Comparison of ENCODE assay signal across 22 cellular contexts in the genomic region with DNA sequence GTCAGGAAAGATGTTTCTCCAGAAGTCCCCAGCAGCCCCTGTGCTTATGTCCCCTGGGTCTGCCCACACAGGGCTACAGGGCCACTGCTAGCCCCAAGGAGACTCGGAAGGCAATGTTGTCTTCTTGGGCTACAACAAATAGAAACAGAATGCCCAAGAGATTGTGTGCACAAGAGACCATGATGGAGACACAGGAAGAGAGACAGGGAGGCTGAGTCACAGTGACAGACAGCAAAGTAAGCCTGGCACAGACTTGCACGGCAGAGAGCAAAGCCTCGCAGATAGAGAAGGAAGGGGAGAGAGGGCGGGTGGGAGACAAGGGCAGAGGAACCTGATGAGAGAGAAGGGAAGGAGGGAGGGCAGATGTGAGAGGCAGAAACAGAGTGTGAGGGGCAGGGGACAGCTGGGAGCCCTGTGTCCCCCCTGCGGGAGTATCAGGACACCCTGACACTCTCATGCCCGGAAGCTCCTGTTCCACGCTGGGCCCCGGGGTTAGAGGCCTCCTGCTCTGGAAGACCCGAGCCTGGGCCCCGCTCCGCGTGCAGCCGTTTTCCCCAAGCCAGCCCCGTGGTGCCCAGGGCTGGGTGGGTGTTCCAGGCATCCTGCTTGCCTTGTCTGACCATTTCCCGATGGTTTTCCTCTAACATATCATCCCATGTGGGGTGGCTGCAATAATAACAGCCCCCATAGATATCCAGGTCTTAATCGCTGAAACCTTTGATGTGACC. TPM values are rescaled to one million over a fixed set of nuclear protein-coding genes. Genes with fewer than 3 reads are reported as not detected.
DNase-seq lines count a peak whose midpoint lies in the region; ATAC-seq and TF ChIP-seq lines count a peak whose summit lies in the region.
"Had no signal": no experiment of that assay in that cellular context is flagged by ENCODE, and none has a peak within 500 bp of the region (broad histone marks: within the 10 kb centered on the region; RNA-seq: fewer than 3 reads in every experiment).

No MANE protein-coding gene starts in this region.

- H3K27me3 Mint-ChIP-seq in activated naive CD4-positive, alpha-beta T cell treated with anti-CD3 and anti-CD28 coated beads for 36 hours (ENCODE audit: low read depth): no peaks in the 10 kb centered on the region
- no peaks in the 10 kb centered on the region for H3K27me3 Mint-ChIP-seq in activated T-helper 17 cell treated with anti-CD3 and anti-CD28 coated beads, Interleukin-2, amount 50 U/mL, for 72 hours
- H3K27me3 Mint-ChIP-seq in stimulated activated memory B cell treated with anti-CD40 and anti-IgM and Interleukin-4, amounts not matched to agents 10 μg/mL and 1 μg/mL and 100 μg/mL, for 72 hours: no peaks in the 10 kb centered on the region
- no peaks in the 10 kb centered on the region for H3K27me3 Mint-ChIP-seq in chondrocyte (ENCODE audit: low read depth)

- no peak for DNase-seq in activated naive CD4-positive, alpha-beta T cell treated with anti-CD3 and anti-CD28 coated beads for 36 hours
- DNase-seq in activated naive CD4-positive, alpha-beta T cell treated with anti-CD3 and anti-CD28 coated beads, Interleukin-2, amount 50 U/mL, for 16 hours: no peak
- peak; percentile 44 for DNase-seq in epithelial cell of esophagus (ENCODE audit: low read depth)
- DNase-seq in NCI-H524 treated with DMSO at 0.1 percent for 48 hours (lab: John Stamatoyannopoulos, UW): no peak
- DNase-seq in NCI-H82 (lab: John Stamatoyannopoulos, UW): no peak
- no peak for DNase-seq in chondrocyte (ENCODE audit: low spot score)
- DNase-seq: activated CD8-positive, alpha-beta T cell treated with anti-CD3 and anti-CD28 coated beads, Interleukin-2, amount 10 ng/mL, durations not matched to agents 7 days and 5 days; activated T-cell treated with anti-CD3 and anti-CD28 coated beads, Interleukin-2, amount 50 U/mL, for 48 hours; effector memory CD4-positive, alpha-beta T cell; HCEC 1CT; NCI-H1105 treated with DMSO at 0.1 percent for 48 hours; NCI-H2171; NCI-H526 treated with DMSO at 0.1 percent for 48 hours; SHP77; upper lobe of right lung; WERI-Rb-1 had no signal

- no peak overlapping the region for H3K4me3 Mint-ChIP-seq in activated naive CD4-positive, alpha-beta T cell treated with anti-CD3 and anti-CD28 coated beads for 36 hours
- H3K4me3 Mint-ChIP-seq in activated T-helper 17 cell treated with anti-CD3 and anti-CD28 coated beads, Interleukin-2, amount 50 U/mL, for 72 hours: no peak overlapping the region
- H3K4me3 Mint-ChIP-seq in stimulated activated memory B cell treated with anti-CD40 and anti-IgM and Interleukin-4, amounts not matched to agents 10 μg/mL and 1 μg/mL and 100 μg/mL, for 72 hours: no peak overlapping the region
- H3K4me3 Mint-ChIP-seq in chondrocyte (ENCODE audit: unreplicated experiment): no peak overlapping the region
- H3K4me3 Mint-ChIP-seq: activated CD8-positive, alpha-beta T cell treated with anti-CD3 and anti-CD28 coated beads, Interleukin-2, amount 10 ng/mL, durations not matched to agents 7 days and 5 days; CD14-positive monocyte had no signal

- peaks cover 15% of the 10 kb centered on the region for H3K4me1 Mint-ChIP-seq in activated naive CD4-positive, alpha-beta T cell treated with anti-CD3 and anti-CD28 coated beads for 36 hours (ENCODE audit: low read depth)
- no peaks in the 10 kb centered on the region for H3K4me1 Mint-ChIP-seq in activated T-helper 17 cell treated with anti-CD3 and anti-CD28 coated beads, Interleukin-2, amount 50 U/mL, for 72 hours
- H3K4me1 Mint-ChIP-seq in stimulated activated memory B cell treated with anti-CD40 and anti-IgM and Interleukin-4, amounts not matched to agents 10 μg/mL and 1 μg/mL and 100 μg/mL, for 72 hours: peaks cover 30% of the 10 kb centered on the region
- H3K4me1 Mint-ChIP-seq in chondrocyte (ENCODE audit: low read depth): peaks cover 8% of the 10 kb centered on the region

- no peak for ATAC-seq in activated T-helper 17 cell treated with anti-CD3 and anti-CD28 coated beads, Interleukin-2, amount 50 U/mL, for 72 hours (replicated peaks)
- ATAC-seq in stimulated activated memory B cell treated with anti-CD40 and anti-IgM and Interleukin-4, amounts not matched to agents 10 μg/mL and 1 μg/mL and 100 μg/mL, for 72 hours: no peak
- ATAC-seq: A549; activated CD8-positive, alpha-beta T cell treated with anti-CD3 and anti-CD28 coated beads, Interleukin-2, amount 10 ng/mL, durations not matched to agents 7 days and 5 days; upper lobe of right lung had no signal

- H3K9me3 Mint-ChIP-seq in activated naive CD4-positive, alpha-beta T cell treated with anti-CD3 and anti-CD28 coated beads for 36 hours: no peaks in the 10 kb centered on the region
- no peaks in the 10 kb centered on the region for H3K9me3 Mint-ChIP-seq in activated T-helper 17 cell treated with anti-CD3 and anti-CD28 coated beads, Interleukin-2, amount 50 U/mL, for 72 hours
- H3K9me3 Mint-ChIP-seq in stimulated activated memory B cell treated with anti-CD40 and anti-IgM and Interleukin-4, amounts not matched to agents 10 μg/mL and 1 μg/mL and 100 μg/mL, for 72 hours: peaks cover 4% of the 10 kb centered on the region
- H3K9me3 Mint-ChIP-seq in chondrocyte (ENCODE audit: low read depth): no peaks in the 10 kb centered on the region
- H3K9me3 Mint-ChIP-seq: nephron had no signal

- TF ChIP-seq CTCF in epithelial cell of esophagus (IDR thresholded peaks at IDR 0.05; ENCODE audit: insufficient read depth, low read depth, low read length, missing control alignments) (no peak), chondrocyte (IDR thresholded peaks at IDR 0.05) (no peak)

- CTCF ChIA-PET in activated naive CD4-positive, alpha-beta T cell treated with anti-CD3 and anti-CD28 coated beads for 36 hours (lab: Charles Lee): no interaction called here

- no peak overlapping the region for H3K4me3 ChIP-seq in epithelial cell of esophagus (ENCODE audit: low read length)
- H3K4me3 ChIP-seq: A549, skin epidermis, upper lobe of right lung had no signal

- H3K27ac Mint-ChIP-seq in activated naive CD4-positive, alpha-beta T cell treated with anti-CD3 and anti-CD28 coated beads for 36 hours: peak overlapping the region; percentile 38
- H3K27ac Mint-ChIP-seq in activated T-helper 17 cell treated with anti-CD3 and anti-CD28 coated beads, Interleukin-2, amount 50 U/mL, for 72 hours: peak overlapping the region; percentile 42
- peak overlapping the region; percentile 63 for H3K27ac Mint-ChIP-seq in stimulated activated memory B cell treated with anti-CD40 and anti-IgM and Interleukin-4, amounts not matched to agents 10 μg/mL and 1 μg/mL and 100 μg/mL, for 72 hours
- H3K27ac Mint-ChIP-seq in chondrocyte (ENCODE audit: unreplicated experiment): no peak overlapping the region
- H3K27ac Mint-ChIP-seq: activated CD8-positive, alpha-beta T cell treated with anti-CD3 and anti-CD28 coated beads, Interleukin-2, amount 10 ng/mL, durations not matched to agents 7 days and 5 days; nephron had no signal

- intact Hi-C loops in activated naive CD4-positive, alpha-beta T cell treated with anti-CD3 and anti-CD28 coated beads for 36 hours (cut with micrococcal nuclease): no loop called here

- H3K36me3 Mint-ChIP-seq in activated naive CD4-positive, alpha-beta T cell treated with anti-CD3 and anti-CD28 coated beads for 36 hours (ENCODE audit: low read depth): peaks cover 24% of the 10 kb centered on the region
- H3K36me3 Mint-ChIP-seq in activated T-helper 17 cell treated with anti-CD3 and anti-CD28 coated beads, Interleukin-2, amount 50 U/mL, for 72 hours (ENCODE audit: low read depth): peaks cover 43% of the 10 kb centered on the region
- peaks cover 17% of the 10 kb centered on the region for H3K36me3 Mint-ChIP-seq in stimulated activated memory B cell treated with anti-CD40 and anti-IgM and Interleukin-4, amounts not matched to agents 10 μg/mL and 1 μg/mL and 100 μg/mL, for 72 hours
- peaks cover 10% of the 10 kb centered on the region for H3K36me3 Mint-ChIP-seq in chondrocyte (ENCODE audit: low read depth)

RNA-seq across cellular contexts. Expression of a gene that starts 2.7 kb away (rescaled TPM):
- total RNA-seq in activated naive CD4-positive, alpha-beta T cell treated with anti-CD3 and anti-CD28 coated beads for 36 hours: 1 to 10 TPM; 8.8 to 9.6 TPM
- 10 to 100 TPM in 1 of 2 donors, 1 to 10 TPM in 1; 9.0 to 57.2 TPM for total RNA-seq in activated T-helper 17 cell treated with anti-CD3 and anti-CD28 coated beads, Interleukin-2, amount 50 U/mL, for 72 hours
- 1.9 to 5.6 TPM (median 4.0 TPM) in 3 replicates for total RNA-seq in chondrocyte

RNA-seq across cellular contexts. Expression of a gene that starts 56.8 kb away (rescaled TPM):
- 100 to 1,000 TPM; 187 to 195 TPM for total RNA-seq in activated naive CD4-positive, alpha-beta T cell treated with anti-CD3 and anti-CD28 coated beads for 36 hours
- 100 to 1,000 TPM; 154 to 206 TPM for total RNA-seq in activated T-helper 17 cell treated with anti-CD3 and anti-CD28 coated beads, Interleukin-2, amount 50 U/mL, for 72 hours
- 12.1 to 24.7 TPM (median 17.0 TPM) in 3 replicates for total RNA-seq in chondrocyte

RNA-seq across cellular contexts. Expression of a gene that starts 57.1 kb away (rescaled TPM):
- total RNA-seq in activated naive CD4-positive, alpha-beta T cell treated with anti-CD3 and anti-CD28 coated beads for 36 hours: 1 to 10 TPM; 6.1 to 6.7 TPM
- total RNA-seq in activated T-helper 17 cell treated with anti-CD3 and anti-CD28 coated beads, Interleukin-2, amount 50 U/mL, for 72 hours: 10 to 100 TPM in 1 of 2 donors, 1 to 10 TPM in 1; 9.9 to 11.3 TPM
- 5.0 to 5.9 TPM (median 5.6 TPM) in 3 replicates for total RNA-seq in chondrocyte
